In the genomic region with DNA sequence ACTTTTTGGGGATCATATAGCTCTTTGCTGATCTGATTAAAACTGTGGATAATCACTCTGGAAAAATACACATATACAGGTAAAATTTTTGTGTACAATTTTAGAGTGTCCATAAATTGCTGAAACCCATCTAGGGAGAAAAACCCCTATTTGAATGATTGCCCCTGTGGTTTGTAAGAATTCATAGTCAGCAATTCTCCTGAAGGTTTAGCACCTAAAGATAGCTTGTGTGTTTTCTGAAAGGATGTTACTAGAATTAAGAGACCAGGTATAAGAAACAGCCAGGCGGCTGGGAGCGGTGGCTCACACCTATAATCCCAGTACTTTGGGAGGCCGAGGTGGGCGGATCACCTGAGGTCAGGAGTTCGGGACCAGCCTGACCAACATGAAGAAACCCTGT, we compare ENCODE assay signal across 19 cellular contexts.
"Had no signal": no experiment of that assay in that cellular context is flagged by ENCODE, and none has a peak within 500 bp of the region (broad histone marks: within the 10 kb centered on the region; RNA-seq: fewer than 3 reads in every experiment).

No MANE protein-coding gene starts in this region.

- H3K36me3 Mint-ChIP-seq: T-cell had no signal

- H3K9ac ChIP-seq: SK-N-SH had no signal

- H3K9me3 ChIP-seq: SK-N-SH had no signal

- FAIRE-seq: HTR-8/SVneo, RCC 7860 had no signal

- H3K27ac ChIP-seq: HL-60, RWPE1 had no signal

- H3K27ac Mint-ChIP-seq: T-cell had no signal

- ATAC-seq: T-cell had no signal

- DNase-seq: NCI-H1092, NCI-H1105 treated with DMSO at 0.1 percent for 48 hours, NCI-H1417 treated with DMSO at 0.1 percent for 48 hours, NCI-H146, NCI-H1694 treated with DMSO at 0.1 percent for 48 hours, NCI-H1930, NCI-H2081, NCI-H2107, NCI-H2227 treated with DMSO at 0.1 percent for 48 hours, NCI-H526 treated with DMSO at 0.1 percent for 48 hours, NCI-H748 treated with DMSO at 0.1 percent for 48 hours, SHP77, SK-N-SH, SW 1271, T-cell had no signal

- H3K4me2 ChIP-seq: SK-N-SH had no signal

- H3K9me3 Mint-ChIP-seq: T-cell had no signal

- H3K27me3 Mint-ChIP-seq: T-cell had no signal

- H3K4me3 Mint-ChIP-seq: T-cell had no signal
